In genomic region chr17:82300707-82301270, GRCh38 we compare ENCODE assay signal across 7 cellular contexts. TPM values are rescaled to one million over a fixed set of nuclear protein-coding genes. Genes with fewer than 3 reads are reported as not detected.
DNase-seq lines count a peak whose midpoint lies in the region; ATAC-seq and TF ChIP-seq lines count a peak whose summit lies in the region.

No MANE protein-coding gene starts in this region.

- H3K4me3 ChIP-seq in vagina, result no peak overlapping the region

- H3K9me3 ChIP-seq in vagina, result no peaks in the 10 kb centered on the region

- peak; percentile 78 for TF ChIP-seq CTCF in GM12872 (IDR thresholded peaks at IDR 0.05; ENCODE audit: insufficient read depth, low read depth, low read length)
- peak; percentile 65 for TF ChIP-seq CTCF in endothelial cell (IDR thresholded peaks at IDR 0.05; ENCODE audit: unreplicated experiment)
- peak in 2 of 3 experiments; percentile 60 to 76 for TF ChIP-seq CTCF in vagina (IDR thresholded peaks at IDR 0.05)

- POLR2A ChIA-PET in activated CD8-positive, alpha-beta T cell treated with anti-CD3 and anti-CD28 coated beads, Interleukin-2, amount 10 ng/mL, durations not matched to agents 7 days and 5 days (lab: Charles Lee), result interaction anchor here (2.0 to 4.8 kb wide), 2 partner anchors 16 to 21 kb away, joined by 7 to 50 read pairs; partner anchors contain the start of gene CD7

- H3K36me3 ChIP-seq in vagina, result no peaks in the 10 kb centered on the region

- H3K4me1 ChIP-seq in vagina, result peaks cover 46% of the 10 kb centered on the region

- DNase-seq in NCI-H2171 treated with DMSO at 0.1 percent for 48 hours (lab: John Stamatoyannopoulos, UW) (peak; percentile 61), endothelial cell (ENCODE audit: low spot score) (peak; percentile 78), myocyte (ENCODE audit: low read depth) (peak; percentile 81), vagina (ENCODE audit: extremely low spot score in 2 of 2) (no peak)
- DNase-seq in activated CD8-positive, alpha-beta T cell treated with anti-CD3 and anti-CD28 coated beads, Interleukin-2, amount 10 ng/mL, durations not matched to agents 7 days and 5 days, result peak; percentile 77

- no peaks in the 10 kb centered on the region for H3K9me3 Mint-ChIP-seq in activated CD8-positive, alpha-beta T cell treated with anti-CD3 and anti-CD28 coated beads, Interleukin-2, amount 10 ng/mL, durations not matched to agents 7 days and 5 days (ENCODE audit: insufficient read depth)
- no peaks in the 10 kb centered on the region for H3K9me3 Mint-ChIP-seq in endothelial cell (ENCODE audit: unreplicated experiment)

- H3K27me3 ChIP-seq in vagina, result no peaks in the 10 kb centered on the region

- H3K27ac ChIP-seq in vagina, result peak overlapping the region; percentile 9

- intact Hi-C loops in vagina (cut with DNase I), result no loop called here

- peak overlapping the region; percentile 100 for H3K27ac Mint-ChIP-seq in activated CD8-positive, alpha-beta T cell treated with anti-CD3 and anti-CD28 coated beads, Interleukin-2, amount 10 ng/mL, durations not matched to agents 7 days and 5 days
- H3K27ac Mint-ChIP-seq in endothelial cell (ENCODE audit: unreplicated experiment), result no peak overlapping the region

- no peaks in the 10 kb centered on the region for H3K27me3 Mint-ChIP-seq in activated CD8-positive, alpha-beta T cell treated with anti-CD3 and anti-CD28 coated beads, Interleukin-2, amount 10 ng/mL, durations not matched to agents 7 days and 5 days (ENCODE audit: low read depth)
- H3K27me3 Mint-ChIP-seq in endothelial cell (ENCODE audit: unreplicated experiment), result peaks cover 6% of the 10 kb centered on the region

- peaks cover 94% of the 10 kb centered on the region for H3K4me1 Mint-ChIP-seq in activated CD8-positive, alpha-beta T cell treated with anti-CD3 and anti-CD28 coated beads, Interleukin-2, amount 10 ng/mL, durations not matched to agents 7 days and 5 days (ENCODE audit: low read depth)
- H3K4me1 Mint-ChIP-seq in endothelial cell (ENCODE audit: unreplicated experiment), result no peaks in the 10 kb centered on the region

- CTCF ChIA-PET in activated CD8-positive, alpha-beta T cell treated with anti-CD3 and anti-CD28 coated beads, Interleukin-2, amount 10 ng/mL, durations not matched to agents 7 days and 5 days (lab: Charles Lee), result interaction anchor here (0.8 to 10.2 kb wide), 18 partner anchors 9 to 270 kb away, joined by 3 to 132 read pairs (median 5); partner anchors contain the start of genes CD7, DCXR and SECTM1

- peak overlapping the region; percentile 22 for H3K4me3 Mint-ChIP-seq in activated CD8-positive, alpha-beta T cell treated with anti-CD3 and anti-CD28 coated beads, Interleukin-2, amount 10 ng/mL, durations not matched to agents 7 days and 5 days
- no peak overlapping the region for H3K4me3 Mint-ChIP-seq in endothelial cell (ENCODE audit: unreplicated experiment)

- ATAC-seq in activated CD8-positive, alpha-beta T cell treated with anti-CD3 and anti-CD28 coated beads, Interleukin-2, amount 10 ng/mL, durations not matched to agents 7 days and 5 days, result no peak
- no peak for ATAC-seq in HG02970 (IDR thresholded peaks at IDR 0.05; ENCODE audit: low FRiP score, unreplicated experiment)

- no peak for TF ChIP-seq POLR2A in vagina (IDR thresholded peaks at IDR 0.05)

- H3K36me3 Mint-ChIP-seq in activated CD8-positive, alpha-beta T cell treated with anti-CD3 and anti-CD28 coated beads, Interleukin-2, amount 10 ng/mL, durations not matched to agents 7 days and 5 days (ENCODE audit: low read depth), result no peaks in the 10 kb centered on the region
- H3K36me3 Mint-ChIP-seq in endothelial cell (ENCODE audit: low read depth, unreplicated experiment), result no peaks in the 10 kb centered on the region

RNA-seq across cellular contexts. Expression of gene CD7, which starts 16.6 kb away (rescaled TPM):
- total RNA-seq in activated CD8-positive, alpha-beta T cell treated with anti-CD3 and anti-CD28 coated beads, Interleukin-2, amount 10 ng/mL, durations not matched to agents 7 days and 5 days, result 100 to 1,000 TPM; 334 to 355 TPM
- total RNA-seq in endothelial cell (ENCODE audit: unreplicated experiment) (not detected), myocyte (1.4 TPM in 1 of 2 replicates, not detected in the other), vagina (5.2 TPM)
- 0.10 TPM for polyA plus RNA-seq in myocyte (2012)

RNA-seq across cellular contexts. Expression of gene CSNK1D, which starts 27.3 kb away (rescaled TPM):
- 100 to 1,000 TPM in 1 of 2 experiments, 10 to 100 TPM in 1; 99.5 to 111 TPM for total RNA-seq in activated CD8-positive, alpha-beta T cell treated with anti-CD3 and anti-CD28 coated beads, Interleukin-2, amount 10 ng/mL, durations not matched to agents 7 days and 5 days
- total RNA-seq in endothelial cell (ENCODE audit: unreplicated experiment) (149 TPM), myocyte (29.0 and 37.1 TPM in 2 replicates), vagina (67.8 TPM)
- polyA plus RNA-seq in myocyte (2012), result 106 TPM

RNA-seq across cellular contexts. Expression of gene SECTM1, which starts 32.8 kb away (rescaled TPM):
- under 1 TPM; 0.92 to 0.94 TPM for total RNA-seq in activated CD8-positive, alpha-beta T cell treated with anti-CD3 and anti-CD28 coated beads, Interleukin-2, amount 10 ng/mL, durations not matched to agents 7 days and 5 days
- total RNA-seq in endothelial cell (ENCODE audit: unreplicated experiment), result not detected
- 65.8 and 76.1 TPM in 2 replicates for total RNA-seq in myocyte
- 5.2 TPM for polyA plus RNA-seq in myocyte (2012)
- 37.1 TPM for total RNA-seq in vagina

RNA-seq across cellular contexts. Expression of gene TEX19, which starts 58.3 kb away (rescaled TPM):
- total RNA-seq in activated CD8-positive, alpha-beta T cell treated with anti-CD3 and anti-CD28 coated beads, Interleukin-2, amount 10 ng/mL, durations not matched to agents 7 days and 5 days, result not detected
- total RNA-seq in endothelial cell (ENCODE audit: unreplicated experiment), result 0.26 TPM
- 0.80 and 1.1 TPM in 2 replicates for total RNA-seq in myocyte
- polyA plus RNA-seq in myocyte (2012), result 0.26 TPM
- not detected for total RNA-seq in vagina

Comparison
In these comparisons a context has a peak if more than half of its experiments do, and no peak if none do; other contexts are left out.
1. DNase-seq: peak in NCI-H2171 treated with DMSO at 0.1 percent for 48 hours (single experiment), activated CD8-positive, alpha-beta T cell treated with anti-CD3 and anti-CD28 coated beads, Interleukin-2, amount 10 ng/mL, durations not matched to agents 7 days and 5 days (single experiment), endothelial cell (single experiment) and myocyte (single experiment); none in vagina (0 of 2).
2. RNA of gene CD7, which starts 16.6 kb away (total RNA-seq): 334 to 355 TPM in activated CD8-positive, alpha-beta T cell treated with anti-CD3 and anti-CD28 coated beads, Interleukin-2, amount 10 ng/mL, durations not matched to agents 7 days and 5 days; 5.2 TPM in vagina (single experiment), not detected in endothelial cell (single experiment) and 1.4 TPM in myocyte; every median in the first group is over 10 times any median in the second.
3. RNA of gene SECTM1, which starts 32.8 kb away (total RNA-seq): 65.8 to 76.1 TPM in myocyte and 37.1 TPM in vagina (single experiment); 0.92 to 0.94 TPM in activated CD8-positive, alpha-beta T cell treated with anti-CD3 and anti-CD28 coated beads, Interleukin-2, amount 10 ng/mL, durations not matched to agents 7 days and 5 days and not detected in endothelial cell (single experiment); every median in the first group is over 10 times any median in the second.
4. Peak in every context shown above with its lines, with median percentiles within 50 percentile points of each other: CTCF ChIP-seq.